Comparison of ENCODE assay signal across 7 cellular contexts in the genomic region with DNA sequence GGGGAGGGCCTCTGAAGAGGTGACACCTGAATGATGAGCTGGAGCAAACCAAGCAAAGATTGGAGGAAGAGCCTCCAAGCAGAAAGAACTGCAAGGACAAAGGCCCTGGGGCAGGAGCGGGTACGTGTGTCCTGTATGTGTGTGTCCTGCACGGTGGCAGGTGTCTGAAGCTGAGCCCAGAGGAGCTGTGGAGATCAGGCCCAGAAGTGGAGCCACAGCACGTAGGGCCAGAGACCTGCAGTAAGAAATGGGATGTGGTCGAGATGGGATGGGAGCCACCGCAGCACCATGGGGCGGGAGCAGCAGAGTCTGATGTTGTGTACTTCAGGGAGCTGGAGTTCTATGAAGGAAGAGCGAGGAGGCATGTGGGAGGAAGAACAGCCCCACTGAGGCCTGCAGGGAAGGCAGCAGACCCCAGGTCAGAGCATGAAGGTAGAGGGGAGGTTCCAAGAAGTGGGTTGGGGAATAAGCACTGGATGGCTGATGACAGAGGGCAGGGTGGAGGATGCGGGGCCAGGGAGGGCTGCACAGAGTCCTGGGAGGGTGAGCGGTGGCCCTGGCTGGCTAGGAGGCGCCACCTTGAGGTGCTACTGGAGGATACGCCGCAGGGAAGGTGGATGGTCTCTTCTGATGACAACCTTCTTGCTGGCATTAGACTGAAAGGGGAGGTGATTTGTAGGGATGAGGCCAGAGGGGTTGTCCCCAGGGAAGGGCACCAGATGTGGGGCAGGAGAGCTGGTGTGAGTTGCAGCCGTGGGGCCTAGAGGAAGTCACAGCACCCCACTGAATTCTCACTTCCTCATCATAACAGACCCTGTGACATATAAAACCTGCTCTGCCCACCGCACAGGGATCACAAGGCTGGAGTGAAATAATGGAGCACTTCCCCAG. TPM values are rescaled to one million over a fixed set of nuclear protein-coding genes. Genes with fewer than 3 reads are reported as not detected.
A peak's percentile ranks its signal among the peaks of the same experiment; 100 is the strongest.
DNase-seq lines count a peak whose midpoint lies in the region; ATAC-seq and TF ChIP-seq lines count a peak whose summit lies in the region.

No MANE protein-coding gene starts in this region.

- intact Hi-C loops in tibial artery (cut with DNase I; ENCODE audit: low total_unique reads), result no loop called here

- DNase-seq in GM06990 (ENCODE audit: extremely low read depth, insufficient read length) (peak; percentile 59), LNCaP clone FGC (ENCODE audit: low read depth) (no peak), choroid plexus epithelial cell (ENCODE audit: low read depth) (peak; percentile 74), mesenteric fat pad (ENCODE audit: low spot score) (peak; percentile 86), tibial artery (peak; percentile 53 to 76)

- ATAC-seq in GM21786 (IDR thresholded peaks at IDR 0.05; ENCODE audit: unreplicated experiment), result peak; percentile 60

- H3K4me1 ChIP-seq in tibial artery, result peaks cover 0 to 9% (median 0%) of the 10 kb centered on the region in 4 donors

- H3K27ac ChIP-seq in VCaP (no peak overlapping the region), tibial artery (no peak overlapping the region)

- peak; percentile 77 for TF ChIP-seq CTCF in GM06990 (IDR thresholded peaks at IDR 0.05; ENCODE audit: insufficient read depth, low read length, poor library complexity, severe bottlenecking)
- TF ChIP-seq CTCF in LNCaP clone FGC (IDR thresholded peaks at IDR 0.05; ENCODE audit: control insufficient read depth, extremely low read depth, insufficient read depth), result peak; percentile 59
- TF ChIP-seq CTCF in VCaP (conservative IDR thresholded peaks at IDR 0.05), result peak; percentile 60
- peak; percentile 86 for TF ChIP-seq CTCF in choroid plexus epithelial cell (conservative IDR thresholded peaks at IDR 0.05; ENCODE audit: low read depth, low read length)
- TF ChIP-seq CTCF in tibial artery (IDR thresholded peaks at IDR 0.05), result peak; percentile 39 to 44

- H3K4me3 ChIP-seq in GM06990 (replicated peaks; ENCODE audit: low read depth, low read length) (no peak overlapping the region), LNCaP clone FGC (ENCODE audit: low read depth, low read length) (no peak overlapping the region), choroid plexus epithelial cell (ENCODE audit: low read depth, low read length) (no peak overlapping the region), tibial artery (no peak overlapping the region)

- no peaks in the 10 kb centered on the region for H3K9me3 ChIP-seq in tibial artery

- H3K36me3 ChIP-seq in GM06990 (ENCODE audit: control insufficient read depth, insufficient read depth, low read length) (no peaks in the 10 kb centered on the region), tibial artery (peaks cover 0 to 25% (median 6%) of the 10 kb centered on the region in 3 donors)

- H3K27me3 ChIP-seq in GM06990 (replicated peaks; ENCODE audit: control insufficient read depth, insufficient read depth, low read length), result no peaks in the 10 kb centered on the region
- H3K27me3 ChIP-seq in tibial artery, result no peaks in the 10 kb centered on the region

RNA-seq across cellular contexts. Expression of a gene that starts 10.6 kb away (rescaled TPM):
- total RNA-seq in mesenteric fat pad, result 6.4 TPM

RNA-seq across cellular contexts. Expression of a gene that starts 19.2 kb away (rescaled TPM):
- total RNA-seq in mesenteric fat pad, result 186 TPM

RNA-seq across cellular contexts. Expression of a gene that starts 38.2 kb away (rescaled TPM):
- 63.9 TPM for total RNA-seq in mesenteric fat pad
